Comparison of ENCODE assay signal across 34 cellular contexts in genomic region chr12:60184096-60184495, GRCh38.
"Had no signal": no experiment of that assay in that cellular context is flagged by ENCODE, and none has a peak within 500 bp of the region (broad histone marks: within the 10 kb centered on the region; RNA-seq: fewer than 3 reads in every experiment).

No MANE protein-coding gene starts in this region.

- H3K27me3 ChIP-seq: MG63 had no signal

- DNase-seq: Karpas-422, Kasumi-1, MG63, MM.1S, MV-4-11, NCI-H1048, NCI-H1092, NCI-H1092 treated with DMSO at 0.1 percent for 48 hours, NCI-H1105, NCI-H1105 treated with DMSO at 0.1 percent for 48 hours, NCI-H1417, NCI-H1417 treated with DMSO at 0.1 percent for 48 hours, NCI-H1436, NCI-H1436 treated with DMSO at 0.1 percent for 48 hours, NCI-H146, NCI-H1694, NCI-H1694 treated with DMSO at 0.1 percent for 48 hours, NCI-H187, NCI-H187 treated with DMSO at 0.1 percent for 48 hours, NCI-H1930, NCI-H2029, NCI-H2029 treated with DMSO at 0.1 percent for 48 hours, NCI-H2081, NCI-H2081 treated with DMSO at 0.1 percent for 48 hours, NCI-H2107, NCI-H2171, NCI-H2171 treated with DMSO at 0.1 percent for 48 hours, NCI-H2227 treated with DMSO at 0.1 percent for 48 hours, NCI-H226, NCI-H345, NCI-H446, NCI-H446 treated with DMSO at 0.1 percent for 48 hours, NCI-H510A had no signal

- H3K36me3 ChIP-seq: MG63 had no signal

- H3K4me2 ChIP-seq: KMS-11 had no signal

- H3K9ac ChIP-seq: KMS-11 had no signal

- H3K9me3 ChIP-seq: MG63 had no signal

- H3K27ac ChIP-seq: KMS-11 had no signal

- H3K4me3 ChIP-seq: MG63 had no signal
